Comparison of ENCODE assay signal across 24 cellular contexts in the genomic region with DNA sequence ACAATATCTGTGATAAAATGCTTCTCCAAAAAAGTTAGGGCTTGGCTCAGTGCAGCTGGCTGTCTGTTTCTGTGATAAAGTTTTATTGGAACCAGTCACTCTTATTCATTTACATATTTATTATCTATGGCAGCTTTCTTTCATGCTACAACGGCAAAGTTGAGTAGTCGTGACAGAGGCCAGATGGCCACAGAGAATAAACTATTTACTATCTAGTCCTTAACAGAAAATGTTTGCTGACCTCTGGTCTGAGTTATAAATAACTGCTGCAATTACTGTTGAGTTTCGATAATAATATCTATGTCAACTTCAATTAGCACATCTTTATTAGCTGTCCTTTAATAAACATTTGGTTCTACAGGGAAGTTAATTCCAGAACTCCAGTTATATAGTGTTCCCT.
DNase-seq lines count a peak whose midpoint lies in the region; ATAC-seq and TF ChIP-seq lines count a peak whose summit lies in the region.
"Had no signal": no experiment of that assay in that cellular context is flagged by ENCODE, and none has a peak within 500 bp of the region (broad histone marks: within the 10 kb centered on the region; RNA-seq: fewer than 3 reads in every experiment).

No MANE protein-coding gene starts in this region.

- 47% methylated on average over 3 of the region's 3 CpGs for WGBS in SK-N-SH (ENCODE audit: low lambda C conversion rate)

- no peaks in the 10 kb centered on the region for H3K36me3 ChIP-seq in SK-N-SH (replicated peaks in 1 of 2; ENCODE audit: control insufficient read depth in 1 of 2, insufficient read depth in 2 of 2, low read length in 1 of 2)
- no peaks in the 10 kb centered on the region for H3K36me3 ChIP-seq in PC-3 (ENCODE audit: low read depth, low read length)
- H3K36me3 ChIP-seq in MM.1S (replicated peaks; ENCODE audit: insufficient read depth, low read length) = no peaks in the 10 kb centered on the region
- H3K36me3 ChIP-seq: heart right ventricle, right lobe of liver had no signal

- BruUV-seq in PC-3 (replicated peaks; lab: Mats Ljungman, UMichigan) = no TSS peak

- H3K9me3 ChIP-seq in SK-N-SH = no peaks in the 10 kb centered on the region
- H3K9me3 ChIP-seq in PC-3 (ENCODE audit: low read length) = no peaks in the 10 kb centered on the region
- H3K9me3 ChIP-seq in MM.1S (replicated peaks; ENCODE audit: insufficient read depth, low read length) = no peaks in the 10 kb centered on the region
- H3K9me3 ChIP-seq: heart right ventricle, right lobe of liver had no signal

- H3K27ac ChIP-seq in SK-N-SH (ENCODE audit: low read depth in 2 of 2, low read length in 1 of 2) (no peak overlapping the region), PC-3 (ENCODE audit: low read length) (no peak overlapping the region), MM.1S (ENCODE audit: low read length) (no peak overlapping the region)
- H3K27ac ChIP-seq: 22Rv1, foreskin keratinocyte, heart right ventricle, right lobe of liver had no signal

- DNase-seq in DMS 273 (lab: John Stamatoyannopoulos, UW; ENCODE audit: unreplicated experiment) (peak; percentile 9), DMS 273 treated with DMSO at 0.1 percent for 48 hours (lab: John Stamatoyannopoulos, UW) (no peak), NAMALWA (ENCODE audit: low spot score) (peak; percentile 66), SK-N-SH (no peak), myocyte (ENCODE audit: low read depth) (peak; percentile 47), PC-3 (no peak), MM.1S (no peak)
- no peak for DNase-seq in activated CD4-positive, CD25-positive, alpha-beta regulatory T cell (lab: John Stamatoyannopoulos, UW)
- DNase-seq: activated CD4-positive, alpha-beta T cell treated with anti-CD3 and anti-CD28 coated beads for 48 hours; activated gamma-delta T cell; activated T-cell treated with anti-CD3 and anti-CD28 coated beads, Interleukin-2, amount 50 U/mL, for 24 hours; central memory CD4-positive, alpha-beta T cell; foreskin keratinocyte; heart right ventricle; mesendoderm; naive B cell; NCI-H1092; NCI-H2029 treated with DMSO at 0.1 percent for 48 hours; right lobe of liver; stimulated activated CD4-positive, alpha-beta T cell treated with anti-CD3 and anti-CD28 coated beads, Interleukin-4, amount 100 ng/mL, for 4 hours; T-helper 2 cell had no signal

- intact Hi-C loops in PC-3 (cut with micrococcal nuclease) = no loop called here

- TF ChIP-seq CTCF in SK-N-SH (IDR thresholded peaks at IDR 0.05) (no peak), PC-3 (conservative IDR thresholded peaks at IDR 0.05; ENCODE audit: low read depth, low read length) (no peak), MM.1S (IDR thresholded peaks at IDR 0.05; ENCODE audit: low read length) (no peak)

- no peak overlapping the region for H3K9ac ChIP-seq in SK-N-SH
- no peak overlapping the region for H3K9ac ChIP-seq in PC-3 (ENCODE audit: low read length)
- H3K9ac ChIP-seq in MM.1S (ENCODE audit: low read length) = no peak overlapping the region

- no peak for ATAC-seq in PC-3
- ATAC-seq: esophagus mucosa; foreskin keratinocyte; heart right ventricle; right lobe of liver; stimulated activated memory B cell treated with anti-CD40 and anti-IgM and Interleukin-4, amounts not matched to agents 10 μg/mL and 1 μg/mL and 100 μg/mL, for 72 hours had no signal

- CTCF ChIA-PET in SK-N-SH (lab: Yijun Ruan, JAX) = no interaction called here
- CTCF ChIA-PET in PC-3 (lab: Charles Lee) = no interaction called here

- H3K79me2 ChIP-seq in SK-N-SH (ENCODE audit: insufficient read depth) (no peaks in the 10 kb centered on the region), PC-3 (ENCODE audit: low read length) (no peaks in the 10 kb centered on the region), MM.1S (ENCODE audit: low read length) (no peaks in the 10 kb centered on the region)

- no peaks in the 10 kb centered on the region for H4K20me1 ChIP-seq in SK-N-SH (ENCODE audit: insufficient read depth)
- no peaks in the 10 kb centered on the region for H4K20me1 ChIP-seq in PC-3 (ENCODE audit: low read length)
- H4K20me1 ChIP-seq in MM.1S (ENCODE audit: insufficient read depth, low read length) = peaks cover 11% of the 10 kb centered on the region

- H3K4me2 ChIP-seq in SK-N-SH (no peak overlapping the region), PC-3 (ENCODE audit: low read length) (no peak overlapping the region), MM.1S (ENCODE audit: low read depth, low read length) (no peak overlapping the region)

- H3K9me2 ChIP-seq in SK-N-SH (no peaks in the 10 kb centered on the region), PC-3 (replicated peaks; ENCODE audit: low read length) (no peaks in the 10 kb centered on the region), MM.1S (replicated peaks; ENCODE audit: insufficient read depth, low read length) (no peaks in the 10 kb centered on the region)

- H3K4me3 ChIP-seq in SK-N-SH (ENCODE audit: low read depth in 2 of 2, low read length in 1 of 2) (no peak overlapping the region), PC-3 (ENCODE audit: low read length) (no peak overlapping the region), MM.1S (ENCODE audit: low read length) (no peak overlapping the region)
- H3K4me3 ChIP-seq: heart right ventricle, right lobe of liver had no signal

- no peaks in the 10 kb centered on the region for H3F3A ChIP-seq in SK-N-SH (replicated peaks; ENCODE audit: insufficient read depth)
- no peaks in the 10 kb centered on the region for H3F3A ChIP-seq in PC-3 (ENCODE audit: low read length, unreplicated experiment)
- peaks cover 30% of the 10 kb centered on the region for H3F3A ChIP-seq in MM.1S (ENCODE audit: insufficient read depth, low read length)

- H3K4me1 ChIP-seq in SK-N-SH (ENCODE audit: control insufficient read depth in 1 of 2, insufficient read depth in 2 of 2, low read depth in 1 of 2, low read length in 1 of 2) (peaks cover 7 to 8% of the 10 kb centered on the region in 2 experiments; a peak in 3 of 4 replicates), PC-3 (ENCODE audit: insufficient read depth, low read length) (peaks cover 46% of the 10 kb centered on the region), MM.1S (ENCODE audit: low read length) (peaks cover 58% of the 10 kb centered on the region)
- H3K4me1 ChIP-seq: foreskin keratinocyte had no signal

- POLR2A ChIA-PET in SK-N-SH (lab: Yijun Ruan, JAX) (no interaction called here), PC-3 (lab: Charles Lee; ENCODE audit: unreplicated experiment) (interaction anchor here (0.6 kb wide), 1 partner anchor 24 kb away, joined by 3 read pairs; no protein-coding TSS in a partner anchor)

- TF ChIP-seq RAD21 in SK-N-SH (IDR thresholded peaks at IDR 0.05; ENCODE audit: low read length) = no peak

- no peaks in the 10 kb centered on the region for H3K27me3 ChIP-seq in SK-N-SH (ENCODE audit: insufficient read depth)
- H3K27me3 ChIP-seq in PC-3 (ENCODE audit: low read length) = no peaks in the 10 kb centered on the region
- peaks cover 69% of the 10 kb centered on the region for H3K27me3 ChIP-seq in MM.1S (replicated peaks; ENCODE audit: insufficient read depth, low read length)
- H3K27me3 ChIP-seq: foreskin keratinocyte, heart right ventricle, right lobe of liver had no signal

- 0 out of 4 replicates have a peak, but pooled peaks of 1 of the 2 experiments have one; percentile 10 for TF ChIP-seq EP300 in SK-N-SH (IDR thresholded peaks at IDR 0.05; ENCODE audit: borderline replicate concordance in 1 of 2, low read depth in 1 of 2, low read length in 1 of 2)

- H2AFZ ChIP-seq in SK-N-SH (ENCODE audit: low read depth) (no peak overlapping the region), PC-3 (ENCODE audit: low read length) (no peak overlapping the region), MM.1S (ENCODE audit: low read length) (no peak overlapping the region)

TF ChIP-seq in SK-N-SH, 30 proteins besides CTCF, POLR2A, EP300 and RAD21:
- TF ChIP-seq JUND (IDR thresholded peaks at IDR 0.05) (no peak), NFIC (IDR thresholded peaks at IDR 0.05; ENCODE audit: borderline replicate concordance) (no peak), TCF12 (IDR thresholded peaks at IDR 0.05) (peak; percentile 39; the same call in 1 of the 2 replicates), PBX3 (IDR thresholded peaks at IDR 0.05) (0 out of 2 replicates have a peak, but pooled peaks have one; percentile 9), TAF1 (IDR thresholded peaks at IDR 0.05; ENCODE audit: borderline replicate concordance, low read depth, low read length) (no peak), ELF1 (IDR thresholded peaks at IDR 0.05) (no peak)
- TF ChIP-seq, protein P1, sequence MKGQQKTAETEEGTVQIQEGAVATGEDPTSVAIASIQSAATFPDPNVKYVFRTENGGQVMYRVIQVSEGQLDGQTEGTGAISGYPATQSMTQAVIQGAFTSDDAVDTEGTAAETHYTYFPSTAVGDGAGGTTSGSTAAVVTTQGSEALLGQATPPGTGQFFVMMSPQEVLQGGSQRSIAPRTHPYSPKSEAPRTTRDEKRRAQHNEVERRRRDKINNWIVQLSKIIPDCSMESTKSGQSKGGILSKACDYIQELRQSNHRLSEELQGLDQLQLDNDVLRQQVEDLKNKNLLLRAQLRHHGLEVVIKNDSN (IDR thresholded peaks at IDR 0.05; ENCODE audit: borderline replicate concordance, low read depth) = no peak

Comparison
In these comparisons a context has a peak if more than half of its experiments do, and no peak if none do; other contexts are left out.
1. DNase-seq: peak in DMS 273 (single experiment), NAMALWA (single experiment) and myocyte (single experiment); none in DMS 273 treated with DMSO at 0.1 percent for 48 hours (single experiment), SK-N-SH (single experiment), PC-3 (single experiment), activated CD4-positive, CD25-positive, alpha-beta regulatory T cell (0 of 4) and MM.1S (single experiment).